ENCODE assay signal across 21 cellular contexts in the genomic region with DNA sequence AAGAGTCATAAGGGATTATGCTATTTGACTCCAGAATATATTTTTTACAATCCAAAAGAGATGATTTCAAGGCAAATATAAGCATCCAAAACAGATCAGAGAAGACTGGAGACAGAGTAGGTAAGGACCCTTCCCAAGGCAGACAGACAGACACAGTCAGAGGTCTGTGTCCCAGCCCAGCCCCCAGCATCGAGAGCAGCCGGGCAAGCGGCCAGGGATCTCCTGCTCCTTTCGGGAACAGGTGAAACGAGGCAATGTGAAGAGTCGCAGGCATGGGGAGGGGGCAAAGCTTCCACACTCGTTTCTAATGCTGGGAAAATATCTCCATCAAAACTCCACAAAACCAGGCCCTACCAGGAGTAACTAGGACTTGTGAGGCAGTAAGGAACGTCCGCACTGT. TPM values are rescaled to one million over a fixed set of nuclear protein-coding genes. Genes with fewer than 3 reads are reported as not detected.
A peak's percentile ranks its signal among the peaks of the same experiment; 100 is the strongest.
DNase-seq lines count a peak whose midpoint lies in the region; ATAC-seq and TF ChIP-seq lines count a peak whose summit lies in the region.
"Had no signal": no experiment of that assay in that cellular context is flagged by ENCODE, and none has a peak within 500 bp of the region (broad histone marks: within the 10 kb centered on the region; RNA-seq: fewer than 3 reads in every experiment).

No MANE protein-coding gene starts in this region.

- H3K9me3 ChIP-seq in RWPE2 (ENCODE audit: severe bottlenecking): peaks cover 3% of the 10 kb centered on the region
- H3K9me3 ChIP-seq: BE2C had no signal

- H3K27ac ChIP-seq in RWPE2 (ENCODE audit: poor library complexity, severe bottlenecking): no peak overlapping the region

- CTCF ChIA-PET in activated CD4-positive, alpha-beta memory T cell treated with anti-CD3 and anti-CD28 coated beads for 36 hours (lab: Charles Lee): no interaction called here

- no peaks in the 10 kb centered on the region for H3K4me1 Mint-ChIP-seq in activated CD4-positive, alpha-beta memory T cell treated with anti-CD3 and anti-CD28 coated beads for 36 hours (ENCODE audit: low read depth)

- H3K4me3 Mint-ChIP-seq in activated CD4-positive, alpha-beta memory T cell treated with anti-CD3 and anti-CD28 coated beads for 36 hours: no peak overlapping the region

- H3K36me3 ChIP-seq in RWPE2 (ENCODE audit: low read depth): no peaks in the 10 kb centered on the region
- H3K36me3 ChIP-seq: BE2C had no signal

- H3K27ac Mint-ChIP-seq in activated CD4-positive, alpha-beta memory T cell treated with anti-CD3 and anti-CD28 coated beads for 36 hours: no peak overlapping the region

- H3K36me3 Mint-ChIP-seq in activated CD4-positive, alpha-beta memory T cell treated with anti-CD3 and anti-CD28 coated beads for 36 hours: no peaks in the 10 kb centered on the region

- ATAC-seq in RWPE2 (ENCODE audit: low read depth) (no peak), sciatic nerve (no peak), HG03442 (IDR thresholded peaks at IDR 0.05; ENCODE audit: unreplicated experiment) (no peak)
- ATAC-seq: HCT116, PC-3, SK-N-SH treated with all-trans-retinoic acid at 6 μM for 48 hours had no signal

- H3K9me3 Mint-ChIP-seq in activated CD4-positive, alpha-beta memory T cell treated with anti-CD3 and anti-CD28 coated beads for 36 hours: peaks cover 7% of the 10 kb centered on the region

- H3K4me1 ChIP-seq in RWPE2 (ENCODE audit: insufficient read depth, poor library complexity, severe bottlenecking): no peaks in the 10 kb centered on the region
- H3K4me1 ChIP-seq: BE2C had no signal

- intact Hi-C loops in sciatic nerve (cut with DNase I): no loop called here
- intact Hi-C loops in activated CD4-positive, alpha-beta memory T cell treated with anti-CD3 and anti-CD28 coated beads for 36 hours (cut with micrococcal nuclease): no loop called here

- H3K4me3 ChIP-seq in RWPE2 (ENCODE audit: severe bottlenecking): no peak overlapping the region

- H3K27me3 ChIP-seq in RWPE2 (ENCODE audit: insufficient read depth, poor library complexity, severe bottlenecking): peaks cover 28% of the 10 kb centered on the region

- TF ChIP-seq CTCF in RWPE2 (IDR thresholded peaks at IDR 0.05; ENCODE audit: poor library complexity, severe bottlenecking): no peak

- H3K27me3 Mint-ChIP-seq in activated CD4-positive, alpha-beta memory T cell treated with anti-CD3 and anti-CD28 coated beads for 36 hours: peaks cover 5% of the 10 kb centered on the region

- DNase-seq in DMS79 treated with DMSO at 0.1 percent for 48 hours (lab: John Stamatoyannopoulos, UW): peak; percentile 82
- DNase-seq in NCI-H1105 treated with DMSO at 0.1 percent for 48 hours (lab: John Stamatoyannopoulos, UW): peak; percentile 39
- peak; percentile 21 for DNase-seq in RWPE2 (ENCODE audit: low spot score)
- peak; percentile 46 for DNase-seq in sciatic nerve (ENCODE audit: low spot score)
- DNase-seq in OCI-M1 (lab: John Stamatoyannopoulos, UW): no peak
- no peak for DNase-seq in activated CD4-positive, alpha-beta memory T cell treated with anti-CD3 and anti-CD28 coated beads for 36 hours
- DNase-seq: BE2C, GOT3, KG1, NCI-H1092 treated with DMSO at 0.1 percent for 48 hours, NCI-H2081 treated with DMSO at 0.1 percent for 48 hours, NCI-H226, NCI-H524 treated with DMSO at 0.1 percent for 48 hours, PC-3 had no signal

- POLR2A ChIA-PET in activated CD4-positive, alpha-beta memory T cell treated with anti-CD3 and anti-CD28 coated beads for 36 hours (lab: Charles Lee): no interaction called here

RNA-seq across cellular contexts. Expression of a gene that starts 5.8 kb away (rescaled TPM):
- not detected for total RNA-seq in sciatic nerve
- total RNA-seq in activated CD4-positive, alpha-beta memory T cell treated with anti-CD3 and anti-CD28 coated beads for 36 hours: not detected
- total RNA-seq: A673, G401, PC-3, RPMI7951 had no signal

RNA-seq across cellular contexts. Expression of a gene that starts 21.4 kb away (rescaled TPM):
- total RNA-seq in sciatic nerve: not detected
- not detected for total RNA-seq in activated CD4-positive, alpha-beta memory T cell treated with anti-CD3 and anti-CD28 coated beads for 36 hours
- total RNA-seq: A673, G401, PC-3, RPMI7951 had no signal

RNA-seq across cellular contexts. Expression of a gene that starts 46.1 kb away (rescaled TPM):
- not detected for total RNA-seq in sciatic nerve
- not detected for total RNA-seq in activated CD4-positive, alpha-beta memory T cell treated with anti-CD3 and anti-CD28 coated beads for 36 hours
- total RNA-seq: A673, G401, HT1080, PC-3, RPMI7951 had no signal

Comparison
In these comparisons a context has a peak if more than half of its experiments do, and no peak if none do; other contexts are left out.
1. DNase-seq: peak in DMS79 treated with DMSO at 0.1 percent for 48 hours (single experiment), NCI-H1105 treated with DMSO at 0.1 percent for 48 hours (single experiment), RWPE2 (single experiment) and sciatic nerve (single experiment); none in OCI-M1 (single experiment) and activated CD4-positive, alpha-beta memory T cell treated with anti-CD3 and anti-CD28 coated beads for 36 hours (single experiment).